In the genomic region with DNA sequence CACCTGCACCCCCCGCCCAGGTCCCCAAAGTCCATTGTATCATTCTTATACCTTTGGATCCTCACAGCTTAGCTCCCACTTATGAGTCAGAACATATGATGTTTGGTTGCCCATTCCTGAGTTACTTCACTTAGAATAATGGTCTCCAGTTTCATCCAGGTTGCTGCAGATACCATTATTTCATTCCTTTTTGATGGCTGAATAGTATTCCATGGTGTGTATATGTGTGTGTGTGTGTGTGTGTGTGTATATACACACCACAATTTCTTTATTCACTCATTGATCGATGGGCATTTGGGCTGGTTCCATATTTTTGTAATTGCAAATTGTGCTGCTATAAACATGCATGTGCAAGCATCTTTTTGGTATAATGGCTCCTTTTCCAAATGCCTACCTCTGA, we compare ENCODE assay signal across 1 cellular context.
TF ChIP-seq lines count a peak whose summit lies in the region.

No MANE protein-coding gene starts in this region.

TF ChIP-seq in HEK293, 187 proteins besides CTCF, POLR2A, EP300 and RAD21:
- TF ChIP-seq ZNF324 (tag by site-specific recombination; IDR thresholded peaks at IDR 0.05) (0 out of 2 replicates have a peak, but pooled peaks have one; percentile 39), ZNF548 (tag by site-specific recombination; IDR thresholded peaks at IDR 0.05) (peak; percentile 17; the same call in 1 of the 2 replicates), ZNF280D (tag by site-specific recombination; IDR thresholded peaks at IDR 0.05) (peak; percentile 64; the same call in 1 of the 2 replicates), ZNF146 (tag by site-specific recombination; IDR thresholded peaks at IDR 0.05) (peak; percentile 98)
- TF ChIP-seq, protein P1, sequence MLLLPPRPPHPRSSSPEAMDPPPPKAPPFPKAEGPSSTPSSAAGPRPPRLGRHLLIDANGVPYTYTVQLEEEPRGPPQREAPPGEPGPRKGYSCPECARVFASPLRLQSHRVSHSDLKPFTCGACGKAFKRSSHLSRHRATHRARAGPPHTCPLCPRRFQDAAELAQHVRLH (tag by site-specific recombination; IDR thresholded peaks at IDR 0.05) = peak; percentile 92
